1 cellular context compared by ENCODE assay signal in the genomic region with DNA sequence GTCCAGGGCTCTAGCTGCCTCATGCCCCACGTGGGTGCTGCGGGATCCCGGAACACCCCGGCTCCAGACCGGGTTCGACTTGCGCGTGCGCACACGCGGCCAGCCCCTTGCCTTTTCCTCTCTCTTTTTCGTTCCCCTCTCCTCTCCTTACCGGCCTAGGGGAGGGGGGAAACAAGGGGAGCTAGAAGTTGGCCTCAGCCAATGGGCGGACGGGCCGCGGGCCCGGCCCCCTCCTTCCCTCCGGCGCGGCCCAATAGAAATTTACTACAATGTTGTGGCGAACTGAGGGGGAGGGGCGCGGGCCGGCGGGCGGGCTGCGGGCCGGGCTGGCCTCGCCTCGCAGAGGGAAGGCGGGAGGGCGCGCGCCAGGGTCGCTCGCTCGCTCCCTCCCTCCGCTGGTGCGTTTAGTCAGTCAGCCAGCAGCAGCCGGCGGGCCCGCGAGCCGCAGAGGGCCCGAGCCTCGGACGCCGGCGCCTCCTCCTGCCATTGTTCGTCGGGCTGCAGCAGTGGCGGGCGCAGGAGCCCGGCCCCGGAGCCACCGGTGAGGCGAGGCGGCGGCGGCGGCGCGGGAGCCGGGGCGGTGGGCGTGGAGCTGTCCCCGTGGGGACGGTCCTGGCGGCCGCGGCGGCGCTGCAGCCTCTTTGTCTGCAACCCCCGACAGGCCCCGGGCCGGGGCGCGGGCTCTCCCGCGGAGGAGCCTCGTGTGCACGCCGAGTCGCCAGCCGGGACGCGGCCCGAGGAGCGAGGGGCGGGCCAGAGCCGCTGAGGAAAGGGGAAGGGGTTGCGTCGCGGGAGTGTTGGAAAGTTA.
TF ChIP-seq lines count a peak whose summit lies in the region.

EPB41 (plus strand) TSS at position 342 of the 808 bp plus-strand sequence. CDS start 72,869 bp downstream, outside the sequence.

TF ChIP-seq in K562, 482 proteins besides CTCF, POLR2A, EP300 and RAD21 (continued from another document and continues in another):
- TF ChIP-seq MGA (IDR thresholded peaks at IDR 0.05) (peak; percentile 86; the same call in 1 of the 2 replicates), FOS (IDR thresholded peaks at IDR 0.05; ENCODE audit: extremely low read depth, insufficient read length) (peak; percentile 72), CREB1 (IDR thresholded peaks at IDR 0.05) (peak; percentile 24; the same call in 1 of the 2 replicates), CREB1 (CRISPR knock-in tag; IDR thresholded peaks at IDR 0.05) (no peak), ATF7 (IDR thresholded peaks at IDR 0.05) (peak; percentile 54), ZKSCAN3 (CRISPR knock-in tag; IDR thresholded peaks at IDR 0.05) (no peak), MXI1 (IDR thresholded peaks at IDR 0.05; ENCODE audit: low read depth, low read length) (peak; percentile 77), SP2 (IDR thresholded peaks at IDR 0.05; ENCODE audit: extremely low read depth, low read depth, low read length, poor library complexity, severe bottlenecking) (peak; percentile 34), HCFC1 (IDR thresholded peaks at IDR 0.05; ENCODE audit: low read depth, low read length) (no peak), SOX6 (IDR thresholded peaks at IDR 0.05) (0 out of 2 replicates have a peak, but pooled peaks have one; percentile 12), TAF1 (IDR thresholded peaks at IDR 0.05; ENCODE audit: control insufficient read depth, extremely low read depth, insufficient read depth, low read length, severe bottlenecking) (peak; percentile 66), RBBP5 (IDR thresholded peaks at IDR 0.05; ENCODE audit: borderline replicate concordance, insufficient read depth, low read length, poor library complexity, severe bottlenecking) (peak; percentile 96), IRF2 (CRISPR knock-in tag; IDR thresholded peaks at IDR 0.05) (no peak), THRB (CRISPR knock-in tag; conservative IDR thresholded peaks at IDR 0.05) (0 out of 2 replicates have a peak, but pooled peaks have one; percentile 32), ZBTB1 (CRISPR knock-in tag; IDR thresholded peaks at IDR 0.05; ENCODE audit: borderline replicate concordance, low read depth) (peak; percentile 70; the same call in 1 of the 2 replicates), ZNF785 (CRISPR knock-in tag; IDR thresholded peaks at IDR 0.05) (no peak), ESRRA (IDR thresholded peaks at IDR 0.05; ENCODE audit: borderline replicate concordance, low read depth) (peak; percentile 17; the same call in 1 of the 2 replicates), MAZ (CRISPR knock-in tag; conservative IDR thresholded peaks at IDR 0.05 in 1 of 2, IDR thresholded peaks at IDR 0.05 in 1 of 2) (peak; percentile 90 to 92), SRSF9 (IDR thresholded peaks at IDR 0.05; ENCODE audit: borderline replicate concordance, low read depth, low read length) (no peak), ATF1 (CRISPR knock-in tag; IDR thresholded peaks at IDR 0.05) (no peak), ATF1 (tag; IDR thresholded peaks at IDR 0.05) (0 out of 2 replicates have a peak, but pooled peaks have one; percentile 34), JUND (IDR thresholded peaks at IDR 0.05; ENCODE audit: borderline replicate concordance, low read depth, low read length) (no peak; the same call in 1 of the 2 replicates), JUND (tag; IDR thresholded peaks at IDR 0.05; ENCODE audit: borderline replicate concordance, low read depth, low read length) (0 out of 3 replicates have a peak, but pooled peaks have one; percentile 24), HNRNPUL1 (IDR thresholded peaks at IDR 0.05; ENCODE audit: low read length) (no peak), USF2 (CRISPR knock-in tag; IDR thresholded peaks at IDR 0.05) (peak; percentile 75), RBM25 (IDR thresholded peaks at IDR 0.05; ENCODE audit: low read depth, low read length, severe bottlenecking) (peak; percentile 86), ZNF23 (CRISPR knock-in tag; IDR thresholded peaks at IDR 0.05) (no peak), PHF8 (IDR thresholded peaks at IDR 0.05; ENCODE audit: borderline replicate concordance, low read length) (peak; percentile 51; the same call in 1 of the 2 replicates), MCM3 (IDR thresholded peaks at IDR 0.05) (no peak), SRSF3 (IDR thresholded peaks at IDR 0.05; ENCODE audit: insufficient read depth, low read length) (no peak), GABPB1 (CRISPR knock-in tag; IDR thresholded peaks at IDR 0.05) (peak; percentile 53; the same call in 1 of the 2 replicates), GTF2E2 (tag; IDR thresholded peaks at IDR 0.05) (no peak), ZFP91 (CRISPR knock-in tag; IDR thresholded peaks at IDR 0.05) (no peak), SIN3A (IDR thresholded peaks at IDR 0.05; ENCODE audit: borderline replicate concordance in 2 of 2, control insufficient read depth in 1 of 2, low read depth in 2 of 2, low read length in 2 of 2) (peak in 1 of 2 experiments; percentile 33; a peak in 1 of 4 replicates), MTA2 (IDR thresholded peaks at IDR 0.05; ENCODE audit: low read depth) (no peak), ZBTB7A (IDR thresholded peaks at IDR 0.05; ENCODE audit: borderline replicate concordance, control insufficient read depth, low read depth, low read length) (peak; percentile 90)
- TF ChIP-seq, protein P1, sequence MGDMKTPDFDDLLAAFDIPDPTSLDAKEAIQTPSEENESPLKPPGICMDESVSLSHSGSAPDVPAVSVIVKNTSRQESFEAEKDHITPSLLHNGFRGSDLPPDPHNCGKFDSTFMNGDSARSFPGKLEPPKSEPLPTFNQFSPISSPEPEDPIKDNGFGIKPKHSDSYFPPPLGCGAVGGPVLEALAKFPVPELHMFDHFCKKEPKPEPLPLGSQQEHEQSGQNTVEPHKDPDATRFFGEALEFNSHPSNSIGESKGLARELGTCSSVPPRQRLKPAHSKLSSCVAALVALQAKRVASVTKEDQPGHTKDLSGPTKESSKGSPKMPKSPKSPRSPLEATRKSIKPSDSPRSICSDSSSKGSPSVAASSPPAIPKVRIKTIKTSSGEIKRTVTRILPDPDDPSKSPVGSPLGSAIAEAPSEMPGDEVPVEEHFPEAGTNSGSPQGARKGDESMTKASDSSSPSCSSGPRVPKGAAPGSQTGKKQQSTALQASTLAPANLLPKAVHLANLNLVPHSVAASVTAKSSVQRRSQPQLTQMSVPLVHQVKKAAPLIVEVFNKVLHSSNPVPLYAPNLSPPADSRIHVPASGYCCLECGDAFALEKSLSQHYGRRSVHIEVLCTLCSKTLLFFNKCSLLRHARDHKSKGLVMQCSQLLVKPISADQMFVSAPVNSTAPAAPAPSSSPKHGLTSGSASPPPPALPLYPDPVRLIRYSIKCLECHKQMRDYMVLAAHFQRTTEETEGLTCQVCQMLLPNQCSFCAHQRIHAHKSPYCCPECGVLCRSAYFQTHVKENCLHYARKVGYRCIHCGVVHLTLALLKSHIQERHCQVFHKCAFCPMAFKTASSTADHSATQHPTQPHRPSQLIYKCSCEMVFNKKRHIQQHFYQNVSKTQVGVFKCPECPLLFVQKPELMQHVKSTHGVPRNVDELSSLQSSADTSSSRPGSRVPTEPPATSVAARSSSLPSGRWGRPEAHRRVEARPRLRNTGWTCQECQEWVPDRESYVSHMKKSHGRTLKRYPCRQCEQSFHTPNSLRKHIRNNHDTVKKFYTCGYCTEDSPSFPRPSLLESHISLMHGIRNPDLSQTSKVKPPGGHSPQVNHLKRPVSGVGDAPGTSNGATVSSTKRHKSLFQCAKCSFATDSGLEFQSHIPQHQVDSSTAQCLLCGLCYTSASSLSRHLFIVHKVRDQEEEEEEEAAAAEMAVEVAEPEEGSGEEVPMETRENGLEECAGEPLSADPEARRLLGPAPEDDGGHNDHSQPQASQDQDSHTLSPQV (IDR thresholded peaks at IDR 0.05) = peak; percentile 75
